Comparison of ENCODE assay signal across 8 cellular contexts in the genomic region with DNA sequence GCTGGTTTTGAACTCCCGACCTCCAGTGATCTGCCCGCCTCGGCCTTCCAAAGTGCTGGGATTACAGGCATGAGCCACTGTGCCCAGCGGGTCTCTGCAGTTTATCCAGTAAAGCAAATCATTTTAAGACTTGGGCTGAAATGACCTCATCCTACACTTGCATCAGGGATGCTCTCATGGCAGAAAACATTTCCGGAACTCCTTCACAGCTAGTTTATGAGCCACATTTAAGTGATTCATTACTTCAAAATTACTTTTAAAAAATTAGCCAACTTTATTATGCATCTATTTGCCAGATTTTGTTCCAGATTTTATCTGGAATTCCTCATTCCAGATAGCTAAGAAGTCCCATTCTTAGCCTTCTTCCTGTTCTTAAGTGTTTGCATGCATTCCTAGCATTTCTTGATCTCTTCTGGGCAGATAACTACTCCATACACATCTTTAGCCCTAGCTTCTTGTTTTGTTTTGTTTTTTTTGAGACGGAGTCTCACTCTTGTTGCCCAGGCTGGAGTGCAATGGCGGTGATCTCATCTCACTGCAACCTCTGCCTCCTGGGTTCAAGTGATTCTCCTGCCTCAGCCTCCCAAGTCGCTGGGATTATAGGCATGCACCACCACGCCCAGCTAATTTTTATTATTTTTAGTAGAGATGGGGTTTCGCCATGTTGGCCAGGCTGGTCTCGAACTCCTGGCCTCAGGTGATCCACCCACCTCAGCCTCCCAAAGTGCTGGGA. TPM values are rescaled to one million over a fixed set of nuclear protein-coding genes. Genes with fewer than 3 reads are reported as not detected.
A peak's percentile ranks its signal among the peaks of the same experiment; 100 is the strongest.
DNase-seq lines count a peak whose midpoint lies in the region; ATAC-seq, FAIRE-seq and TF ChIP-seq lines count a peak whose summit lies in the region.
"Not testable (repeated sequence)": the region's sequence is repeated elsewhere in the genome, so short reads cannot be mapped to it uniquely, and the experiment has no call there.

No MANE protein-coding gene starts in this region.

- DNase-seq in AG04449 (ENCODE audit: low read depth, low spot score) (peak; percentile 95), GM04504 (ENCODE audit: low read depth) (peak; percentile 94), M059J (ENCODE audit: low read depth) (peak; percentile 94), adipocyte (ENCODE audit: low read depth) (peak; percentile 82), glomerular visceral epithelial cell (ENCODE audit: extremely low spot score) (peak; percentile 35), pulmonary artery endothelial cell (ENCODE audit: low read depth, low spot score) (peak; percentile 93)
- not testable (repeated sequence) for DNase-seq in right lobe of liver

- TF ChIP-seq CTCF in AG04449 (IDR thresholded peaks at IDR 0.05; ENCODE audit: insufficient read depth, low read length, missing control alignments); right lobe of liver (IDR thresholded peaks at IDR 0.05): not testable (repeated sequence)

- H3K27me3 ChIP-seq in adipocyte (replicated peaks; ENCODE audit: control insufficient read depth, insufficient read depth, low read length); right lobe of liver: not testable (repeated sequence)

- POLR2A ChIA-PET in AG04449 (lab: Yijun Ruan, JAX), result interaction anchor here (0.6 to 3.1 kb wide), 11 partner anchors 9 to 163 kb away, joined by 3 to 49 read pairs (median 4); partner anchors contain the start of genes ANKRD52, COQ10A, ESYT1 and RNF41

- peak; percentile 60 for FAIRE-seq in endometrium (lab: Jason Lieb, UNC)

- H3K36me3 ChIP-seq in adipocyte (ENCODE audit: control insufficient read depth, insufficient read depth, low read length, severe bottlenecking); right lobe of liver: not testable (repeated sequence)

- peaks cover 18% of the 10 kb centered on the region for H3K4me1 ChIP-seq in adipocyte (ENCODE audit: control insufficient read depth, insufficient read depth, low read length)
- H3K4me1 ChIP-seq in right lobe of liver, result not testable (repeated sequence)

- not testable (repeated sequence) for H3K9ac ChIP-seq in adipocyte (ENCODE audit: low read length)

- WGBS in right lobe of liver (ENCODE audit: insufficient coverage, low coverage, low lambda C conversion rate, missing lambda C conversion rate), result 67% methylated on average over 11 of the region's 11 CpGs

- ATAC-seq in right lobe of liver, result peak in 3 of 4 donors; percentile 22 to 55 (median 29)

- H3K4me3 ChIP-seq in AG04449 (ENCODE audit: low read depth, low read length); adipocyte (ENCODE audit: low read length); right lobe of liver: not testable (repeated sequence)

- H3K27ac ChIP-seq in right lobe of liver, result not testable (repeated sequence)

- intact Hi-C loops in right lobe of liver (cut with DNase I), result not testable (repeated sequence)

- not testable (repeated sequence) for TF ChIP-seq POLR2A in right lobe of liver (IDR thresholded peaks at IDR 0.05)

- CTCF ChIA-PET in AG04449 (lab: Yijun Ruan, JAX), result interaction anchor here (1.2 to 5.0 kb wide), 4 partner anchors 10 to 295 kb away, joined by 3 to 58 read pairs (median 11); partner anchors contain the start of genes ANKRD52 and RNF41

- H3K9me3 ChIP-seq in adipocyte (ENCODE audit: control insufficient read depth, low read length); right lobe of liver: not testable (repeated sequence)

RNA-seq across cellular contexts. Expression of gene SMARCC2, which starts 7.7 kb away (rescaled TPM):
- 32.4 and 34.5 TPM in 2 replicates for total RNA-seq in M059J (2014; rRNA removed; shearing (Covaris generic))
- total RNA-seq in right lobe of liver (10 to 100 TPM; 17.9 to 40.8 (median 25.7) TPM), pulmonary artery endothelial cell (53.2 and 70.9 TPM in 2 replicates)

RNA-seq across cellular contexts. Expression of gene RNF41, which starts 24.7 kb away (rescaled TPM):
- total RNA-seq in M059J (2014; rRNA removed; shearing (Covaris generic)), result 42.8 and 54.9 TPM in 2 replicates
- total RNA-seq in right lobe of liver, result 10 to 100 TPM; 10.6 to 23.0 (median 12.3) TPM
- 189 and 215 TPM in 2 replicates for total RNA-seq in pulmonary artery endothelial cell

RNA-seq across cellular contexts. Expression of gene NABP2, which starts 27.2 kb away (rescaled TPM):
- 64.4 and 73.3 TPM in 2 replicates for total RNA-seq in M059J (2014; rRNA removed; shearing (Covaris generic))
- 10 to 100 TPM; 10.3 to 24.3 (median 14.8) TPM for total RNA-seq in right lobe of liver
- total RNA-seq in pulmonary artery endothelial cell, result 37.1 and 44.1 TPM in 2 replicates

RNA-seq across cellular contexts. Expression of gene SLC39A5, which starts 32.9 kb away (rescaled TPM):
- total RNA-seq in M059J (2014; rRNA removed; shearing (Covaris generic)), result not detected in 2 replicates
- total RNA-seq in right lobe of liver (100 to 1,000 TPM in 3 of 6 experiments, 10 to 100 TPM in 3; 39.7 to 209 (median 110) TPM), pulmonary artery endothelial cell (not detected in 2 replicates)

RNA-seq across cellular contexts. Expression of gene MYL6, which starts 38.8 kb away (rescaled TPM):
- total RNA-seq in M059J (2014; rRNA removed; shearing (Covaris generic)), result 2,913 and 3,348 TPM in 2 replicates
- 100 to 1,000 TPM; 409 to 644 (median 490) TPM for total RNA-seq in right lobe of liver
- total RNA-seq in pulmonary artery endothelial cell, result 2,535 and 2,553 TPM in 2 replicates
